In the genomic region with DNA sequence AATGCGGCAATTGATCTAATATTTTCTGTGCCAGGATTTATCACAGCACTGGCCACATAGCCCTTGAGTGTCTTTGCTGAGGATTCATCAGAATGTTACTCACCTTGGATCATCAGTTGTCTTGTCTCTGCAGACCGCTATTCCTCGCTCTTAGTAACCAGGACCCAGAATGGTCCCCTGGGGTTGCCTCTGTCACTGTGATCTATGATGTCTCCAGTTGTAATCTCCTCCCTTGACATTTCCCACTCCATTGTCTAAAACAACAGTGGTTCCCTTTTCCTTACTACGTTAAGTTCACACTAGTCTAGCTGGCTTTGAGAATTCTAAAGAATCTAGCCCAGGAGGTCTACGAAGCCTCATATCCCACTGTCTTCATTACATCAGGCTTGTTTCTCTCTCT, we compare ENCODE assay signal across 14 cellular contexts.
DNase-seq lines count a peak whose midpoint lies in the region; ATAC-seq and TF ChIP-seq lines count a peak whose summit lies in the region.
"Had no signal": no experiment of that assay in that cellular context is flagged by ENCODE, and none has a peak within 500 bp of the region (broad histone marks: within the 10 kb centered on the region; RNA-seq: fewer than 3 reads in every experiment).

No MANE protein-coding gene starts in this region.

- H3K36me3 Mint-ChIP-seq in brain (no peaks in the 10 kb centered on the region), nephron (ENCODE audit: low read depth) (no peaks in the 10 kb centered on the region)

- H3K27ac ChIP-seq in right cardiac atrium (ENCODE audit: low read length) (peak overlapping the region; percentile 1), vagina (peak overlapping the region; percentile 69)

- H3K4me1 Mint-ChIP-seq in brain: peaks cover 77% of the 10 kb centered on the region
- H3K4me1 Mint-ChIP-seq in nephron: peaks cover 47% of the 10 kb centered on the region
- H3K4me1 Mint-ChIP-seq: B cell had no signal

- no peaks in the 10 kb centered on the region for H3K9me3 ChIP-seq in right cardiac atrium (ENCODE audit: control insufficient read depth, low read length)
- H3K9me3 ChIP-seq in vagina: no peaks in the 10 kb centered on the region
- H3K9me3 ChIP-seq: upper lobe of right lung had no signal

- H3K4me1 ChIP-seq in right cardiac atrium (ENCODE audit: control insufficient read depth, insufficient read depth, low read length): peaks cover 11% of the 10 kb centered on the region
- peaks cover 17% of the 10 kb centered on the region for H3K4me1 ChIP-seq in vagina

- no peak for TF ChIP-seq POLR2A in vagina (IDR thresholded peaks at IDR 0.05)

- no peak for ATAC-seq in right cardiac atrium
- no peak for ATAC-seq in left cardiac atrium
- ATAC-seq: upper lobe of right lung had no signal

- H3K4me3 Mint-ChIP-seq in brain (peak overlapping the region in 4 of 5 experiments; percentile 4 to 23 (median 8)), nephron (no peak overlapping the region)
- H3K4me3 Mint-ChIP-seq: activated CD4-positive, alpha-beta memory T cell treated with anti-CD3 and anti-CD28 coated beads, Interleukin-2, amount 10 ng/mL, durations not matched to agents 7 days and 5 days; B cell had no signal

- no peaks in the 10 kb centered on the region for H3K27me3 Mint-ChIP-seq in brain
- H3K27me3 Mint-ChIP-seq in nephron (ENCODE audit: low read depth): no peaks in the 10 kb centered on the region

- H3K9me3 Mint-ChIP-seq in brain (peaks cover 0 to 30% (median 10%) of the 10 kb centered on the region in 5 experiments), nephron (peaks cover 3% of the 10 kb centered on the region)
- H3K9me3 Mint-ChIP-seq: activated CD4-positive, alpha-beta memory T cell treated with anti-CD3 and anti-CD28 coated beads, Interleukin-2, amount 10 ng/mL, durations not matched to agents 7 days and 5 days had no signal

- DNase-seq in right cardiac atrium (no peak), left cardiac atrium (no peak), vagina (ENCODE audit: extremely low spot score in 2 of 2) (no peak), DMS53 (lab: John Stamatoyannopoulos, UW) (no peak), NCI-H1048 (lab: John Stamatoyannopoulos, UW) (no peak), amygdala (lab: John Stamatoyannopoulos, UW) (no peak)
- DNase-seq: anterior cingulate cortex, NCI-H1105, NCI-H526 treated with DMSO at 0.1 percent for 48 hours, upper lobe of right lung had no signal

- intact Hi-C loops in right cardiac atrium (cut with DNase I) (loop anchor here in 1 of 4 donors (10.0 kb wide), 1 partner anchor 221 kb away; a partner anchor contains a TSS), left cardiac atrium (cut with DNase I) (loop anchor here in 1 of 2 donors (10.0 kb wide), 1 partner anchor 221 kb away; a partner anchor contains a TSS), vagina (cut with DNase I) (loop anchor here (5.0 kb wide), 1 partner anchor 229 kb away; no protein-coding TSS in a partner anchor)

- WGBS in right cardiac atrium: 79% methylated on average over 5 of the region's 5 CpGs

- no peaks in the 10 kb centered on the region for H3K36me3 ChIP-seq in vagina
- H3K36me3 ChIP-seq: upper lobe of right lung had no signal

- peak overlapping the region; percentile 4 to 93 (median 79) for H3K27ac Mint-ChIP-seq in brain
- peak overlapping the region in 2 of 3 experiments; percentile 62 to 69 for H3K27ac Mint-ChIP-seq in nephron
- H3K27ac Mint-ChIP-seq: B cell had no signal

- H3K27me3 ChIP-seq in right cardiac atrium (ENCODE audit: control insufficient read depth, insufficient read depth) (no peaks in the 10 kb centered on the region), vagina (no peaks in the 10 kb centered on the region)
- H3K27me3 ChIP-seq: upper lobe of right lung had no signal

- no peak for TF ChIP-seq CTCF in brain (conservative IDR thresholded peaks at IDR 0.05)
- no peak for TF ChIP-seq CTCF in nephron (IDR thresholded peaks at IDR 0.05; ENCODE audit: unreplicated experiment in 3 of 3)
- no peak for TF ChIP-seq CTCF in vagina (IDR thresholded peaks at IDR 0.05)

- H3K4me3 ChIP-seq in right cardiac atrium (ENCODE audit: low read length): no peak overlapping the region
- H3K4me3 ChIP-seq in vagina: no peak overlapping the region
- H3K4me3 ChIP-seq: upper lobe of right lung had no signal

Comparison
In these comparisons a context has a peak if more than half of its experiments do, and no peak if none do; other contexts are left out.
1. H3K4me3 Mint-ChIP-seq: peak in brain (4 of 5); none in nephron (0 of 3).